ENCODE assay signal across 8 cellular contexts in genomic region chr5:137220523-137220927, GRCh38.
DNase-seq lines count a peak whose midpoint lies in the region; TF ChIP-seq lines count a peak whose summit lies in the region.

No MANE protein-coding gene starts in this region.

- peaks cover 31% of the 10 kb centered on the region for H3F3A ChIP-seq in GM23248 (ENCODE audit: insufficient read depth)

- H3K9ac ChIP-seq in GM23248: no peak overlapping the region; the same call in 1 of the 2 replicates

- no peaks in the 10 kb centered on the region for H3K9me3 ChIP-seq in GM23248 (ENCODE audit: low read depth)

- peaks cover 32% of the 10 kb centered on the region; the same call in 1 of the 2 replicates for H3K79me2 ChIP-seq in GM23248 (ENCODE audit: insufficient read depth)

- H3K9me2 ChIP-seq in GM23248 (ENCODE audit: insufficient read depth): no peaks in the 10 kb centered on the region

- no peak overlapping the region for H2AFZ ChIP-seq in GM23248

- WGBS in GM23248 (ENCODE audit: low coverage in 1 of 2, low lambda C conversion rate in 2 of 2, missing lambda C conversion rate in 2 of 2), 2 experiments: 31 to 41% methylated on average over 3 of the region's 3 CpGs

- no peak overlapping the region for H3K27ac ChIP-seq in GM23248

- DNase-seq in GM23248: peak; percentile 95
- peak; percentile 83 for DNase-seq in LHCN-M2 (ENCODE audit: low read depth)
- DNase-seq in SK-MEL-5 (ENCODE audit: low read depth, low spot score): peak; percentile 90
- peak; percentile 80 for DNase-seq in fibroblast of villous mesenchyme (ENCODE audit: low read depth)
- DNase-seq in skeletal muscle cell (ENCODE audit: low read depth): peak; percentile 36
- DNase-seq in posterior vena cava (ENCODE audit: low spot score): no peak
- DNase-seq in activated T-cell treated with anti-CD3 and anti-CD28 coated beads, Interleukin-2, amount 50 U/mL, for 1 hour: no peak

- H3K4me2 ChIP-seq in GM23248 (ENCODE audit: unreplicated experiment): no peak overlapping the region

- no peaks in the 10 kb centered on the region for H3K27me3 ChIP-seq in GM23248 (replicated peaks; ENCODE audit: insufficient read depth)

- peaks cover 9% of the 10 kb centered on the region; the same call in 1 of the 2 replicates for H4K20me1 ChIP-seq in GM23248 (ENCODE audit: insufficient read depth)

- H3K4me3 ChIP-seq in GM23248 (no peak overlapping the region), fibroblast of villous mesenchyme (ENCODE audit: low read depth, low read length) (no peak overlapping the region), skeletal muscle cell (ENCODE audit: low read depth, low read length) (no peak overlapping the region)

- peak; percentile 59 for TF ChIP-seq CTCF in GM12874 (IDR thresholded peaks at IDR 0.05; ENCODE audit: insufficient read depth, low read depth, low read length)
- TF ChIP-seq CTCF in fibroblast of villous mesenchyme (IDR thresholded peaks at IDR 0.05; ENCODE audit: insufficient read depth, low read depth, low read length): peak; percentile 60

- in situ Hi-C loops in GM23248 (cut with MboI) (no loop called here), SK-MEL-5 (cut with HindIII; ENCODE audit: low pct_unique_long_range_greater_than_20kb, low sequenced_read_pairs) (no loop called here)

- H3K36me3 ChIP-seq in GM23248 (ENCODE audit: low read depth): no peaks in the 10 kb centered on the region

- peaks cover 34% of the 10 kb centered on the region for H3K4me1 ChIP-seq in GM23248 (ENCODE audit: insufficient read depth)

- intact Hi-C loops in posterior vena cava (cut with DNase I): no loop called here

Comparison
In these comparisons a context has a peak if more than half of its experiments do, and no peak if none do; other contexts are left out.
1. DNase-seq: peak in GM23248 (single experiment), LHCN-M2 (single experiment), SK-MEL-5 (single experiment), fibroblast of villous mesenchyme (single experiment) and skeletal muscle cell (single experiment); none in posterior vena cava (single experiment) and activated T-cell treated with anti-CD3 and anti-CD28 coated beads, Interleukin-2, amount 50 U/mL, for 1 hour (single experiment).